In the genomic region with DNA sequence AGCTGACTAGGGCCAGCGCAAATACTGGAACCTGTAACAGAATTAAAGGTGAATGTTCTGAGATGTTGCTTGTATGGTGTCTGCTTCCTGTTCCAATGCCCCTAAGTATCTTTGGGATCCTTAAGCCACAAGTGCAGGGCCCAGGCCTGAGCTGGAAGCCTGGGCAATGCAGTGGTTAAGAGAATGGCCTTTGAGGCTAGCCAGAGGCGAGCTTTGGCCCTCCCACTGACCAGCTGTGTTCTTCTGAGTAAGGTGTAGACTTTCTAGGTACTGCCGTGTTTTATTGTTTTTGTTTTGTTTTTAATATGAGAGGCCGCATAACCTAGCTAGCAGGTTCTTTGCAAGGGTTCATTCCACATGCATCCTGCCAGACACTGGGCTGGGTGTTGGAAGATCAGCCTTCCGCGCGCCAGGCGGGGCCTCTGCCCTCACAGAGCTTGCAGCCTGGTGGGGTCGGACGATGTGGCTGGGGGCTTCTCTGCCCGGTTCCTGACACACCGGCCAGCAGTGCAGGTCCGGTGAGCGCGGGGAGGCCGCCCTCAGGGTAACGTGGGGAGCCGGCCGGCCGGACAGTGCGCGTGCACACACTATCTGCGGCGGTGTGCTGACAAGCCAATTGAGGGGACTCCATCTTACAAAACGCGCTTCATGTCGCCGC, we compare ENCODE assay signal across 9 cellular contexts. TPM values are rescaled to one million over a fixed set of nuclear protein-coding genes. Genes with fewer than 3 reads are reported as not detected.
A peak's percentile ranks its signal among the peaks of the same experiment; 100 is the strongest.
DNase-seq lines count a peak whose midpoint lies in the region; ATAC-seq, FAIRE-seq and TF ChIP-seq lines count a peak whose summit lies in the region.
"Had no signal": no experiment of that assay in that cellular context is flagged by ENCODE, and none has a peak within 500 bp of the region (broad histone marks: within the 10 kb centered on the region; RNA-seq: fewer than 3 reads in every experiment).

No MANE protein-coding gene starts in this region.

- H3K4me3 Mint-ChIP-seq in T-helper 2 cell treated with Interferon-gamma antibody and Interleukin-4, amounts not matched to agents 5 μg/mL and 100 μg/mL, for 36 hours: peak overlapping the region; percentile 89
- H3K4me3 Mint-ChIP-seq in activated naive CD8-positive, alpha-beta T cell treated with anti-CD3 and anti-CD28 coated beads for 36 hours: peak overlapping the region; percentile 97

- H3K27ac ChIP-seq in temporal lobe (ENCODE audit: low read depth, low read length): peak overlapping the region; percentile 97

- FAIRE-seq in GM12891 (lab: Jason Lieb, UNC): no peak
- FAIRE-seq: TTC549 had no signal

- no peak for DNase-seq in T-helper 2 cell treated with Interferon-gamma antibody and Interleukin-4, amounts not matched to agents 5 μg/mL and 100 μg/mL, for 36 hours (ENCODE audit: low spot score)
- DNase-seq in T-helper 2 cell (no peak), kidney tubule cell (ENCODE audit: low spot score) (peak; percentile 11), GM12891 (ENCODE audit: insufficient read length, low spot score) (no peak), NCI-H1436 (lab: John Stamatoyannopoulos, UW) (no peak)
- DNase-seq in activated naive CD8-positive, alpha-beta T cell treated with anti-CD3 and anti-CD28 coated beads for 36 hours: peak; percentile 14

- peaks cover 26% of the 10 kb centered on the region for H3K4me1 Mint-ChIP-seq in T-helper 2 cell treated with Interferon-gamma antibody and Interleukin-4, amounts not matched to agents 5 μg/mL and 100 μg/mL, for 36 hours (ENCODE audit: low read depth)
- H3K4me1 Mint-ChIP-seq in activated naive CD8-positive, alpha-beta T cell treated with anti-CD3 and anti-CD28 coated beads for 36 hours: peaks cover 41% of the 10 kb centered on the region

- H3K27ac Mint-ChIP-seq in T-helper 2 cell treated with Interferon-gamma antibody and Interleukin-4, amounts not matched to agents 5 μg/mL and 100 μg/mL, for 36 hours: peak overlapping the region; percentile 96
- peak overlapping the region; percentile 96 for H3K27ac Mint-ChIP-seq in activated naive CD8-positive, alpha-beta T cell treated with anti-CD3 and anti-CD28 coated beads for 36 hours

- no peaks in the 10 kb centered on the region for H3K27me3 Mint-ChIP-seq in T-helper 2 cell treated with Interferon-gamma antibody and Interleukin-4, amounts not matched to agents 5 μg/mL and 100 μg/mL, for 36 hours (ENCODE audit: low read depth)
- H3K27me3 Mint-ChIP-seq in activated naive CD8-positive, alpha-beta T cell treated with anti-CD3 and anti-CD28 coated beads for 36 hours: no peaks in the 10 kb centered on the region

- ATAC-seq in GM19328 (IDR thresholded peaks at IDR 0.05; ENCODE audit: unreplicated experiment): no peak

- H3K36me3 Mint-ChIP-seq in T-helper 2 cell treated with Interferon-gamma antibody and Interleukin-4, amounts not matched to agents 5 μg/mL and 100 μg/mL, for 36 hours (ENCODE audit: low read depth): peaks cover 45% of the 10 kb centered on the region
- peaks cover 41% of the 10 kb centered on the region for H3K36me3 Mint-ChIP-seq in activated naive CD8-positive, alpha-beta T cell treated with anti-CD3 and anti-CD28 coated beads for 36 hours

- no peak for TF ChIP-seq POLR2A in GM12891 (IDR thresholded peaks at IDR 0.05; ENCODE audit: low read depth, low read length)

- H3K9me3 Mint-ChIP-seq in T-helper 2 cell treated with Interferon-gamma antibody and Interleukin-4, amounts not matched to agents 5 μg/mL and 100 μg/mL, for 36 hours: no peaks in the 10 kb centered on the region
- H3K9me3 Mint-ChIP-seq in activated naive CD8-positive, alpha-beta T cell treated with anti-CD3 and anti-CD28 coated beads for 36 hours: no peaks in the 10 kb centered on the region

TF ChIP-seq in GM12891, 5 proteins besides CTCF, POLR2A, EP300 and RAD21:
- TF ChIP-seq POLR2AphosphoS5 (IDR thresholded peaks at IDR 0.05; ENCODE audit: low read depth, low read length): no peak
- no peak for TF ChIP-seq SPI1 (IDR thresholded peaks at IDR 0.05; ENCODE audit: low read depth, low read length)
- no peak for TF ChIP-seq TAF1 (IDR thresholded peaks at IDR 0.05; ENCODE audit: low read depth, low read length)
- no peak for TF ChIP-seq POU2F2 (IDR thresholded peaks at IDR 0.05; ENCODE audit: low read depth, low read length)

RNA-seq across cellular contexts. Expression of gene MLX, which starts 0.6 kb away (rescaled TPM):
- 10 to 100 TPM; 57.3 to 57.5 TPM for total RNA-seq in activated naive CD8-positive, alpha-beta T cell treated with anti-CD3 and anti-CD28 coated beads for 36 hours
- total RNA-seq in temporal lobe: 14.8 TPM
- polyA plus RNA-seq in GM12891 (2012; ENCODE audit: low read depth, missing spikeins): 30.3 TPM

RNA-seq across cellular contexts. Expression of gene COASY, which starts 4.4 kb away (rescaled TPM):
- total RNA-seq in activated naive CD8-positive, alpha-beta T cell treated with anti-CD3 and anti-CD28 coated beads for 36 hours: 100 to 1,000 TPM; 111 TPM
- 7.1 TPM for total RNA-seq in temporal lobe
- 61.8 TPM for polyA plus RNA-seq in GM12891 (2012; ENCODE audit: low read depth, missing spikeins)

RNA-seq across cellular contexts. Expression of gene PSMC3IP, which starts 11.2 kb away (rescaled TPM):
- 10 to 100 TPM; 32.5 to 36.2 TPM for total RNA-seq in activated naive CD8-positive, alpha-beta T cell treated with anti-CD3 and anti-CD28 coated beads for 36 hours
- total RNA-seq in temporal lobe: 3.7 TPM
- 15.2 TPM for polyA plus RNA-seq in GM12891 (2012; ENCODE audit: low read depth, missing spikeins)

RNA-seq across cellular contexts. Expression of gene HSD17B1, which starts 13.6 kb away (rescaled TPM):
- under 1 TPM; 0.25 to 0.26 TPM for total RNA-seq in activated naive CD8-positive, alpha-beta T cell treated with anti-CD3 and anti-CD28 coated beads for 36 hours
- 0.98 TPM for total RNA-seq in temporal lobe
- 0.72 TPM for polyA plus RNA-seq in GM12891 (2012; ENCODE audit: low read depth, missing spikeins)

RNA-seq across cellular contexts. Expression of gene NAGLU, which starts 30.3 kb away (rescaled TPM):
- 10 to 100 TPM; 10.6 to 13.6 TPM for total RNA-seq in activated naive CD8-positive, alpha-beta T cell treated with anti-CD3 and anti-CD28 coated beads for 36 hours
- total RNA-seq in temporal lobe: 8.1 TPM
- 13.7 TPM for polyA plus RNA-seq in GM12891 (2012; ENCODE audit: low read depth, missing spikeins)

Comparison
In these comparisons a context has a peak if more than half of its experiments do, and no peak if none do; other contexts are left out.
1. DNase-seq: peak in activated naive CD8-positive, alpha-beta T cell treated with anti-CD3 and anti-CD28 coated beads for 36 hours (single experiment) and kidney tubule cell (single experiment); none in T-helper 2 cell treated with Interferon-gamma antibody and Interleukin-4, amounts not matched to agents 5 μg/mL and 100 μg/mL, for 36 hours (single experiment), T-helper 2 cell (0 of 5), GM12891 (single experiment) and NCI-H1436 (single experiment).
2. RNA of gene COASY, which starts 4.4 kb away (total RNA-seq): 111 TPM in activated naive CD8-positive, alpha-beta T cell treated with anti-CD3 and anti-CD28 coated beads for 36 hours; 7.1 TPM in temporal lobe (single experiment); every median in the first group is over 10 times any median in the second.